5 cellular contexts compared by ENCODE assay signal in the genomic region with DNA sequence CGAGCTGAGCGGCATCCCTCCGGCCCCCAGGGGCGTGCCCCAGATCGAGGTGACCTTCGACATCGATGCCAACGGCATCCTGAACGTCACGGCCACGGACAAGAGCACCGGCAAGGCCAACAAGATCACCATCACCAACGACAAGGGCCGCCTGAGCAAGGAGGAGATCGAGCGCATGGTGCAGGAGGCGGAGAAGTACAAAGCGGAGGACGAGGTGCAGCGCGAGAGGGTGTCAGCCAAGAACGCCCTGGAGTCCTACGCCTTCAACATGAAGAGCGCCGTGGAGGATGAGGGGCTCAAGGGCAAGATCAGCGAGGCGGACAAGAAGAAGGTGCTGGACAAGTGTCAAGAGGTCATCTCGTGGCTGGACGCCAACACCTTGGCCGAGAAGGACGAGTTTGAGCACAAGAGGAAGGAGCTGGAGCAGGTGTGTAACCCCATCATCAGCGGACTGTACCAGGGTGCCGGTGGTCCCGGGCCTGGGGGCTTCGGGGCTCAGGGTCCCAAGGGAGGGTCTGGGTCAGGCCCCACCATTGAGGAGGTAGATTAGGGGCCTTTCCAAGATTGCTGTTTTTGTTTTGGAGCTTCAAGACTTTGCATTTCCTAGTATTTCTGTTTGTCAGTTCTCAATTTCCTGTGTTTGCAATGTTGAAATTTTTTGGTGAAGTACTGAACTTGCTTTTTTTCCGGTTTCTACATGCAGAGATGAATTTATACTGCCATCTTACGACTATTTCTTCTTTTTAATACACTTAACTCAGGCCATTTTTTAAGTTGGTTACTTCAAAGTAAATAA. TPM values are rescaled to one million over a fixed set of nuclear protein-coding genes. Genes with fewer than 3 reads are reported as not detected.
A peak's percentile ranks its signal among the peaks of the same experiment; 100 is the strongest.
DNase-seq lines count a peak whose midpoint lies in the region; ATAC-seq and TF ChIP-seq lines count a peak whose summit lies in the region.
"Not testable (repeated sequence)": the region's sequence is repeated elsewhere in the genome, so short reads cannot be mapped to it uniquely, and the experiment has no call there.

No MANE protein-coding gene starts in this region.

- H3K27me3 ChIP-seq in HUES48 (ENCODE audit: control insufficient read depth, insufficient read depth, low read length): not testable (repeated sequence)

- H3K9me3 Mint-ChIP-seq in activated B cell treated with CpG ODN at 0.5 μM for 24 hours; chondrocyte (ENCODE audit: low read depth); immature natural killer cell; progenitor cell of endocrine pancreas (ENCODE audit: low read depth): not testable (repeated sequence)

- intact Hi-C loops in activated B cell treated with CpG ODN at 0.5 μM for 24 hours (cut with micrococcal nuclease): not testable (repeated sequence)

- POLR2A ChIA-PET in activated B cell treated with CpG ODN at 0.5 μM for 24 hours (lab: Charles Lee): interaction anchor here (1.0 to 1.5 kb wide), 6 partner anchors 10 to 114 kb away, joined by 3 to 7 read pairs (median 4); partner anchors contain the start of genes ABHD16A, DDAH2, HSPA1B and LSM2

- H3K27me3 Mint-ChIP-seq in activated B cell treated with CpG ODN at 0.5 μM for 24 hours; chondrocyte (ENCODE audit: low read depth); immature natural killer cell (ENCODE audit: low read depth in 3 of 3); progenitor cell of endocrine pancreas: not testable (repeated sequence)

- not testable (repeated sequence) for H3K36me3 Mint-ChIP-seq in activated B cell treated with CpG ODN at 0.5 μM for 24 hours (ENCODE audit: low read depth); chondrocyte (ENCODE audit: low read depth); immature natural killer cell; progenitor cell of endocrine pancreas (ENCODE audit: insufficient read depth)

- not testable (repeated sequence) for H3K9ac ChIP-seq in HUES48 (ENCODE audit: low read depth, low read length)

- peak overlapping the region; percentile 51 for H3K4me3 ChIP-seq in HUES48 (ENCODE audit: low read depth, low read length)

- peaks cover 14% of the 10 kb centered on the region; the same call in 1 of the 2 replicates for H3K4me1 ChIP-seq in HUES48 (ENCODE audit: control insufficient read depth, insufficient read depth, low read length)

- not testable (repeated sequence) for DNase-seq in activated B cell treated with CpG ODN at 0.5 μM for 24 hours; chondrocyte (ENCODE audit: low spot score); progenitor cell of endocrine pancreas (ENCODE audit: low spot score, unreplicated experiment)
- DNase-seq in immature natural killer cell: peak; percentile 41 to 52 (median 41)

- ATAC-seq in activated B cell treated with CpG ODN at 0.5 μM for 24 hours (ENCODE audit: low read depth): not testable (repeated sequence)

- TF ChIP-seq CTCF in activated B cell treated with CpG ODN at 0.5 μM for 24 hours (IDR thresholded peaks at IDR 0.05); chondrocyte (IDR thresholded peaks at IDR 0.05); progenitor cell of endocrine pancreas (IDR thresholded peaks at IDR 0.05; ENCODE audit: unreplicated experiment): not testable (repeated sequence)

- peak overlapping the region; percentile 46 for H3K27ac Mint-ChIP-seq in activated B cell treated with CpG ODN at 0.5 μM for 24 hours
- H3K27ac Mint-ChIP-seq in chondrocyte (ENCODE audit: unreplicated experiment): peak overlapping the region; percentile 77
- peak overlapping the region; percentile 75 to 94 (median 89) for H3K27ac Mint-ChIP-seq in immature natural killer cell
- H3K27ac Mint-ChIP-seq in progenitor cell of endocrine pancreas: not testable (repeated sequence)

- not testable (repeated sequence) for H3K36me3 ChIP-seq in HUES48 (ENCODE audit: control insufficient read depth, insufficient read depth, low read length)

- H3K27ac ChIP-seq in HUES48 (ENCODE audit: low read depth, low read length): not testable (repeated sequence)

- CTCF ChIA-PET in activated B cell treated with CpG ODN at 0.5 μM for 24 hours (lab: Charles Lee): not testable (repeated sequence)

- H3K4me3 Mint-ChIP-seq in activated B cell treated with CpG ODN at 0.5 μM for 24 hours (peak overlapping the region; percentile 52), chondrocyte (ENCODE audit: unreplicated experiment) (peak overlapping the region; percentile 66), immature natural killer cell (peak overlapping the region; percentile 83 to 95 (median 87)), progenitor cell of endocrine pancreas (ENCODE audit: low read depth) (peak overlapping the region; percentile 27)

- H3K4me1 Mint-ChIP-seq in activated B cell treated with CpG ODN at 0.5 μM for 24 hours (peaks cover 40% of the 10 kb centered on the region), chondrocyte (ENCODE audit: low read depth) (peaks cover 43% of the 10 kb centered on the region), immature natural killer cell (peaks cover 44 to 46% of the 10 kb centered on the region in 2 donors), progenitor cell of endocrine pancreas (ENCODE audit: low read depth) (peaks cover 19% of the 10 kb centered on the region)

- H3K9me3 ChIP-seq in HUES48 (ENCODE audit: control insufficient read depth, insufficient read depth, low read length): not testable (repeated sequence)

RNA-seq across cellular contexts. Expression of gene HSPA1A, which starts 2.0 kb away (rescaled TPM):
- 27.1 and 28.1 TPM in 2 replicates for total RNA-seq in activated B cell treated with CpG ODN at 0.5 μM for 24 hours
- 23.0 to 46.3 TPM (median 46.2 TPM) in 3 replicates for total RNA-seq in chondrocyte
- 10 to 100 TPM in 2 of 3 donors, 1 to 10 TPM in 1; 9.7 to 81.3 (median 22.5) TPM for polyA plus RNA-seq in immature natural killer cell
- total RNA-seq in progenitor cell of endocrine pancreas: 52.5 and 56.6 TPM in 2 replicates

RNA-seq across cellular contexts. Expression of gene HSPA1L, which starts 2.2 kb away (rescaled TPM):
- total RNA-seq in activated B cell treated with CpG ODN at 0.5 μM for 24 hours (1.2 and 2.1 TPM in 2 replicates), chondrocyte (0.89 to 1.5 TPM (median 1.00 TPM) in 3 replicates), progenitor cell of endocrine pancreas (2.4 and 2.5 TPM in 2 replicates)
- polyA plus RNA-seq in immature natural killer cell: 1 to 10 TPM in 2 of 3 donors, under 1 TPM in 1; 0.70 to 3.8 (median 2.4) TPM

RNA-seq across cellular contexts. Expression of gene HSPA1B, which starts 10.2 kb away (rescaled TPM):
- total RNA-seq in activated B cell treated with CpG ODN at 0.5 μM for 24 hours (23.7 and 30.4 TPM in 2 replicates), chondrocyte (46.8 to 57.9 TPM (median 50.4 TPM) in 3 replicates), progenitor cell of endocrine pancreas (152 and 165 TPM in 2 replicates)
- polyA plus RNA-seq in immature natural killer cell: 1 to 10 TPM; 1.5 to 3.2 (median 1.9) TPM

RNA-seq across cellular contexts. Expression of gene LSM2, which starts 10.6 kb away (rescaled TPM):
- total RNA-seq in activated B cell treated with CpG ODN at 0.5 μM for 24 hours (61.8 and 68.6 TPM in 2 replicates), chondrocyte (35.0 to 42.5 TPM (median 35.7 TPM) in 3 replicates), progenitor cell of endocrine pancreas (80.4 and 82.9 TPM in 2 replicates)
- polyA plus RNA-seq in immature natural killer cell: 10 to 100 TPM; 77.7 to 97.1 (median 94.6) TPM

RNA-seq across cellular contexts. Expression of gene VARS1, which starts 21.8 kb away (rescaled TPM):
- total RNA-seq in activated B cell treated with CpG ODN at 0.5 μM for 24 hours (136 and 140 TPM in 2 replicates), chondrocyte (71.1 to 101 TPM (median 71.9 TPM) in 3 replicates), progenitor cell of endocrine pancreas (85.6 and 92.6 TPM in 2 replicates)
- polyA plus RNA-seq in immature natural killer cell: 10 to 100 TPM; 26.5 to 44.6 (median 28.8) TPM

Comparison
In these comparisons a context has a peak if more than half of its experiments do, and no peak if none do; other contexts are left out.
1. H3K4me3 Mint-ChIP-seq: peak in every context shown above with its lines; median percentile 87 in immature natural killer cell; 66 in chondrocyte; 52 in activated B cell treated with CpG ODN at 0.5 μM for 24 hours; 27 in progenitor cell of endocrine pancreas.